In genomic region chr14:54567224-54567633, GRCh38 we compare ENCODE assay signal across 8 cellular contexts. TPM values are rescaled to one million over a fixed set of nuclear protein-coding genes. Genes with fewer than 3 reads are reported as not detected.
DNase-seq lines count a peak whose midpoint lies in the region; ATAC-seq and TF ChIP-seq lines count a peak whose summit lies in the region.

No MANE protein-coding gene starts in this region.

- peak overlapping the region; percentile 84 for H3K27ac ChIP-seq in BLaER1
- H3K27ac ChIP-seq in heart right ventricle = peak overlapping the region; percentile 92 to 100 (median 98)
- H3K27ac ChIP-seq in psoas muscle = peak overlapping the region; percentile 99

- peak overlapping the region; percentile 98 for H3K4me2 ChIP-seq in BLaER1

- CTCF ChIA-PET in activated B cell treated with CpG ODN at 0.5 μM for 24 hours (lab: Charles Lee) = interaction anchor here (0.9 to 6.3 kb wide), 10 partner anchors 58 to 336 kb away, joined by 3 to 48 read pairs (median 4); partner anchors contain the start of genes CGRRF1 and GCH1

- 0% methylated on average over 31 of the region's 31 CpGs for WGBS in heart right ventricle, 2 donors
- WGBS in psoas muscle, 3 donors = 0 to 1% (median 0%) methylated on average over 26 to 31 of the region's 31 CpGs

- H3K36me3 ChIP-seq in BLaER1 (peaks cover 19% of the 10 kb centered on the region), heart right ventricle (peaks cover 0 to 11% (median 3%) of the 10 kb centered on the region in 9 donors), psoas muscle (ENCODE audit: insufficient read depth in 1 of 2, low read depth in 1 of 2) (peaks cover 0 to 4% of the 10 kb centered on the region in 2 donors)

- peaks cover 22% of the 10 kb centered on the region for H4K20me1 ChIP-seq in BLaER1

- peaks cover 36% of the 10 kb centered on the region for H3K4me1 ChIP-seq in BLaER1
- H3K4me1 ChIP-seq in heart right ventricle = peaks cover 0 to 58% (median 39%) of the 10 kb centered on the region in 9 donors
- peaks cover 45% of the 10 kb centered on the region for H3K4me1 ChIP-seq in psoas muscle

- H3K27me3 Mint-ChIP-seq in activated B cell treated with CpG ODN at 0.5 μM for 24 hours = peaks cover 3% of the 10 kb centered on the region

- H3K27ac Mint-ChIP-seq in activated B cell treated with CpG ODN at 0.5 μM for 24 hours = peak overlapping the region; percentile 96

- ATAC-seq in activated B cell treated with CpG ODN at 0.5 μM for 24 hours (ENCODE audit: low read depth) (peak; percentile 2), heart right ventricle (peak in 1 of 8 donors; percentile 5), psoas muscle (no peak), HG03039 (IDR thresholded peaks at IDR 0.05; ENCODE audit: unreplicated experiment) (no peak)

- TF ChIP-seq CTCF in activated B cell treated with CpG ODN at 0.5 μM for 24 hours (IDR thresholded peaks at IDR 0.05) (no peak), heart right ventricle (IDR thresholded peaks at IDR 0.05) (no peak), psoas muscle (IDR thresholded peaks at IDR 0.05) (no peak)

- peaks cover 5% of the 10 kb centered on the region for H3K9me3 Mint-ChIP-seq in activated B cell treated with CpG ODN at 0.5 μM for 24 hours

- H3K4me3 ChIP-seq in BLaER1 (peak overlapping the region; percentile 95), heart right ventricle (peak overlapping the region; percentile 54 to 92 (median 83)), psoas muscle (peak overlapping the region; percentile 86)

- H3K4me1 Mint-ChIP-seq in activated B cell treated with CpG ODN at 0.5 μM for 24 hours = peaks cover 28% of the 10 kb centered on the region

- POLR2A ChIA-PET in activated B cell treated with CpG ODN at 0.5 μM for 24 hours (lab: Charles Lee) = interaction anchor here (0.7 to 3.5 kb wide), 15 partner anchors 10 to 505 kb away, joined by 3 to 67 read pairs (median 3); partner anchors contain the start of gene CGRRF1

- H3K9me3 ChIP-seq in BLaER1 (peaks cover 12% of the 10 kb centered on the region), heart right ventricle (peaks cover 0 to 3% (median under 1%) of the 10 kb centered on the region in 11 donors), psoas muscle (peaks cover 3% of the 10 kb centered on the region)

- H3K27me3 ChIP-seq in BLaER1 (peaks cover 13% of the 10 kb centered on the region; the same call in 1 of the 2 replicates), heart right ventricle (peaks cover 0 to 42% (median 0%) of the 10 kb centered on the region in 7 donors), psoas muscle (ENCODE audit: insufficient read depth in 3 of 3, low read length in 2 of 3) (no peaks in the 10 kb centered on the region)

- H3K9ac ChIP-seq in BLaER1 = peak overlapping the region; percentile 89

- intact Hi-C loops in activated B cell treated with CpG ODN at 0.5 μM for 24 hours (cut with micrococcal nuclease) = loop anchor here (1.0 to 5.0 kb wide), 7 partner anchors 60 to 1414 kb away; partner anchors contain the start of genes CNIH1, DDHD1, FBXO34 and MAPK1IP1L
- intact Hi-C loops in heart right ventricle (cut with DNase I) = loop anchor here in 8 of 10 donors (1.0 to 10.0 kb wide), 10 partner anchors 55 to 328 kb away; no protein-coding TSS in a partner anchor
- intact Hi-C loops in psoas muscle (cut with DNase I) = loop anchor here (2.0 to 5.0 kb wide), 4 partner anchors 85 to 206 kb away; no protein-coding TSS in a partner anchor

- H3K36me3 Mint-ChIP-seq in activated B cell treated with CpG ODN at 0.5 μM for 24 hours (ENCODE audit: low read depth) = peaks cover 7% of the 10 kb centered on the region

- peak overlapping the region; percentile 99 for H3K4me3 Mint-ChIP-seq in activated B cell treated with CpG ODN at 0.5 μM for 24 hours

- DNase-seq in HCEC 1CT (peak; percentile 33), activated B cell treated with CpG ODN at 0.5 μM for 24 hours (no peak), heart right ventricle (peak in 1 of 2 donors; percentile 29), psoas muscle (no peak), NAMALWA (ENCODE audit: low spot score) (no peak), NCI-H2107 treated with DMSO at 0.1 percent for 48 hours (lab: John Stamatoyannopoulos, UW; ENCODE audit: unreplicated experiment) (no peak)

RNA-seq across cellular contexts. Expression of gene SAMD4A, which starts 0.3 kb away (rescaled TPM):
- total RNA-seq in activated B cell treated with CpG ODN at 0.5 μM for 24 hours (6.4 and 8.7 TPM in 2 replicates), heart right ventricle (100 to 1,000 TPM; 141 to 284 (median 233) TPM), psoas muscle (100 to 1,000 TPM in 1 of 4 donors, 10 to 100 TPM in 3; 66.7 to 139 (median 76.3) TPM)
- polyA plus RNA-seq in heart right ventricle (10 to 100 TPM; 14.0 to 41.0 TPM), psoas muscle (10 to 100 TPM in 2 of 3 donors, 1 to 10 TPM in 1; 9.6 to 67.9 (median 22.1) TPM)

RNA-seq across cellular contexts. Expression of gene CGRRF1, which starts 57.5 kb away (rescaled TPM):
- total RNA-seq in activated B cell treated with CpG ODN at 0.5 μM for 24 hours = 11.9 and 14.1 TPM in 2 replicates
- 10 to 100 TPM; 14.2 to 20.3 (median 16.7) TPM for total RNA-seq in heart right ventricle
- polyA plus RNA-seq in heart right ventricle = 10 to 100 TPM; 21.3 to 23.1 TPM
- total RNA-seq in psoas muscle = 10 to 100 TPM; 14.1 to 25.8 (median 22.7) TPM
- polyA plus RNA-seq in psoas muscle = 10 to 100 TPM; 21.0 to 41.9 (median 21.6) TPM
